27 cellular contexts compared by ENCODE assay signal in genomic region chr14:85575617-85575898, GRCh38. TPM values are rescaled to one million over a fixed set of nuclear protein-coding genes. Genes with fewer than 3 reads are reported as not detected.
DNase-seq lines count a peak whose midpoint lies in the region; ATAC-seq, FAIRE-seq and TF ChIP-seq lines count a peak whose summit lies in the region.
"Had no signal": no experiment of that assay in that cellular context is flagged by ENCODE, and none has a peak within 500 bp of the region (broad histone marks: within the 10 kb centered on the region; RNA-seq: fewer than 3 reads in every experiment).

No MANE protein-coding gene starts in this region.

- no peak overlapping the region for H2BK5ac ChIP-seq in H1 (ENCODE audit: low read depth, low read length)

- no peak overlapping the region for H3K4me3 Mint-ChIP-seq in neural progenitor cell
- no peak overlapping the region for H3K4me3 Mint-ChIP-seq in CD4-positive, alpha-beta memory T cell
- H3K4me3 Mint-ChIP-seq: activated naive CD4-positive, alpha-beta T cell treated with anti-CD3 and anti-CD28 coated beads, Interleukin-2, amount 10 ng/mL, durations not matched to agents 7 days and 5 days; T-cell had no signal

- no peak overlapping the region for H2BK120ac ChIP-seq in H1 (replicated peaks; ENCODE audit: low read depth, low read length)

- no peak overlapping the region for H3K18ac ChIP-seq in H1 (ENCODE audit: extremely low read depth, low read length)

- H4K8ac ChIP-seq in H1 (ENCODE audit: extremely low read depth, insufficient read depth, low read length), result no peak overlapping the region

- H3K56ac ChIP-seq in H1 (replicated peaks; ENCODE audit: insufficient read length, low read depth, low read length), result no peak overlapping the region

- intact Hi-C loops in CD4-positive, alpha-beta memory T cell (cut with micrococcal nuclease), result no loop called here

- peaks cover 7% of the 10 kb centered on the region for H3F3A ChIP-seq in neural progenitor cell (ENCODE audit: low read depth)

- no peak overlapping the region for H4K91ac ChIP-seq in H1 (replicated peaks; ENCODE audit: insufficient read length, low read length)

- no peak for FAIRE-seq in H1 (lab: Jason Lieb, UNC)
- FAIRE-seq: D721Med, kidney had no signal

- H3K36me3 Mint-ChIP-seq in neural progenitor cell, result no peaks in the 10 kb centered on the region
- H3K36me3 Mint-ChIP-seq in CD4-positive, alpha-beta memory T cell, result no peaks in the 10 kb centered on the region
- H3K36me3 Mint-ChIP-seq: activated naive CD4-positive, alpha-beta T cell treated with anti-CD3 and anti-CD28 coated beads, Interleukin-2, amount 10 ng/mL, durations not matched to agents 7 days and 5 days; T-cell had no signal

- peaks cover 26% of the 10 kb centered on the region for H3K4me1 Mint-ChIP-seq in neural progenitor cell
- no peaks in the 10 kb centered on the region for H3K4me1 Mint-ChIP-seq in CD4-positive, alpha-beta memory T cell
- H3K4me1 Mint-ChIP-seq: activated naive CD4-positive, alpha-beta T cell treated with anti-CD3 and anti-CD28 coated beads, Interleukin-2, amount 10 ng/mL, durations not matched to agents 7 days and 5 days; T-cell had no signal

- TF ChIP-seq EP300 in H1 (IDR thresholded peaks at IDR 0.05; ENCODE audit: borderline replicate concordance in 1 of 2, low read depth in 2 of 2, low read length in 2 of 2), result no peak

- H3K23ac ChIP-seq in H1 (ENCODE audit: insufficient read length), result no peak overlapping the region

- H2AK5ac ChIP-seq in H1 (ENCODE audit: low read depth, low read length), result no peak overlapping the region

- H3K9me3 ChIP-seq in BLaER1 (no peaks in the 10 kb centered on the region), HUES6 (ENCODE audit: control insufficient read depth, insufficient read depth, low read depth, low read length) (no peaks in the 10 kb centered on the region), H1 (ENCODE audit: insufficient read depth in 2 of 2, low read depth in 1 of 2, low read length in 1 of 2) (no peaks in the 10 kb centered on the region), neural progenitor cell (ENCODE audit: low read depth) (no peaks in the 10 kb centered on the region)
- H3K9me3 ChIP-seq in CD4-positive, alpha-beta memory T cell (ENCODE audit: control insufficient read depth in 1 of 2, low read length in 2 of 2), result no peaks in the 10 kb centered on the region
- H3K9me3 ChIP-seq: lower lobe of right lung, transverse colon had no signal

- no peak overlapping the region; the same call in 1 of the 2 replicates for H2BK12ac ChIP-seq in H1 (ENCODE audit: low read depth, low read length)

- peak overlapping the region; percentile 45; the same call in 1 of the 2 replicates for H3K4me2 ChIP-seq in BLaER1
- H3K4me2 ChIP-seq in H1 (ENCODE audit: insufficient read depth in 1 of 2, low read depth in 2 of 2, low read length in 2 of 2), result no peak overlapping the region
- H3K4me2 ChIP-seq in neural progenitor cell, result peak overlapping the region; percentile 33

- H4K20me1 ChIP-seq in BLaER1 (no peaks in the 10 kb centered on the region), H1 (replicated peaks in 1 of 2; ENCODE audit: control insufficient read depth in 1 of 2, insufficient read depth in 2 of 2, low read length in 2 of 2) (no peaks in the 10 kb centered on the region), neural progenitor cell (ENCODE audit: low read depth) (no peaks in the 10 kb centered on the region)

- no peak overlapping the region for H3K4ac ChIP-seq in H1 (replicated peaks; ENCODE audit: insufficient read length, low read depth, low read length)

- H3K9ac ChIP-seq in BLaER1 (no peak overlapping the region), HUES6 (ENCODE audit: low read length) (peak overlapping the region; percentile 61), H1 (replicated peaks in 1 of 4; ENCODE audit: extremely low read depth in 1 of 4, low read depth in 3 of 4, low read length in 3 of 4) (no peak overlapping the region), neural progenitor cell (no peak overlapping the region)

- H2BK15ac ChIP-seq in H1 (ENCODE audit: low read length), result no peak overlapping the region

- no peak for TF ChIP-seq RAD21 in H1 (IDR thresholded peaks at IDR 0.05 in 1 of 2, conservative IDR thresholded peaks at IDR 0.05 in 1 of 2; ENCODE audit: low read depth in 2 of 2, low read length in 2 of 2)

- no peaks in the 10 kb centered on the region for H3K27me3 Mint-ChIP-seq in neural progenitor cell (ENCODE audit: insufficient read depth, low read depth)
- no peaks in the 10 kb centered on the region for H3K27me3 Mint-ChIP-seq in CD4-positive, alpha-beta memory T cell
- H3K27me3 Mint-ChIP-seq: activated naive CD4-positive, alpha-beta T cell treated with anti-CD3 and anti-CD28 coated beads, Interleukin-2, amount 10 ng/mL, durations not matched to agents 7 days and 5 days; T-cell had no signal

- H3K27ac ChIP-seq in BLaER1 (no peak overlapping the region), HUES6 (ENCODE audit: low read depth, low read length) (peak overlapping the region; percentile 70; the same call in 1 of the 2 replicates), H1 (ENCODE audit: low read depth, low read length) (no peak overlapping the region), neural progenitor cell (no peak overlapping the region)
- H3K27ac ChIP-seq in CD4-positive, alpha-beta memory T cell (ENCODE audit: low read depth, low read length), result no peak overlapping the region
- H3K27ac ChIP-seq: C4-2B, foreskin keratinocyte, lower lobe of right lung, transverse colon had no signal

- H2AFZ ChIP-seq in H1 (ENCODE audit: low read length) (peak overlapping the region; percentile 91), neural progenitor cell (replicated peaks) (no peak overlapping the region)

- WGBS in H1 (ENCODE audit: extremely low coverage in 1 of 2, insufficient coverage in 1 of 2, insufficient read length in 1 of 2, insufficient replicate concordance in 2 of 2, low coverage in 1 of 2, low lambda C conversion rate in 2 of 2, missing lambda C conversion rate in 1 of 2), 2 experiments, result 62% methylated on average over 1 of the region's 1 CpG; no CpG with 5 or more reads in 1 of the 2 experiments

- no peak for TF ChIP-seq CTCF in H1 (IDR thresholded peaks at IDR 0.05; ENCODE audit: control extremely low read depth in 1 of 3, insufficient read depth in 1 of 3, low read depth in 1 of 3, low read length in 3 of 3)
- no peak for TF ChIP-seq CTCF in neural progenitor cell (IDR thresholded peaks at IDR 0.05)

- ATAC-seq in GM21737 (IDR thresholded peaks at IDR 0.05; ENCODE audit: unreplicated experiment), result no peak
- ATAC-seq: foreskin keratinocyte, lower lobe of right lung, Right ventricle myocardium inferior, T-cell had no signal

- H3K4me3 ChIP-seq in BLaER1 (no peak overlapping the region), HUES6 (ENCODE audit: low read depth, low read length) (peak overlapping the region; percentile 27), H1 (ENCODE audit: extremely low read depth in 1 of 4, insufficient read depth in 2 of 4, low read depth in 3 of 4, low read length in 4 of 4) (no peak overlapping the region), neural progenitor cell (no peak overlapping the region)
- H3K4me3 ChIP-seq in CD4-positive, alpha-beta memory T cell (ENCODE audit: low read length in 2 of 2), result no peak overlapping the region
- H3K4me3 ChIP-seq: lower lobe of right lung, transverse colon had no signal

- H3K23me2 ChIP-seq in H1 (ENCODE audit: low read depth, low read length), result no peaks in the 10 kb centered on the region; the same call in 1 of the 2 replicates

- CTCF ChIA-PET in H1 (lab: Charles Lee; ENCODE audit: partially characterized antibody), result interaction anchor here (0.8 to 1.3 kb wide), 3 partner anchors 22 to 42 kb away, joined by 3 read pairs; no protein-coding TSS in a partner anchor
- CTCF ChIA-PET in CD4-positive, alpha-beta memory T cell (lab: Charles Lee; ENCODE audit: partially characterized antibody), result interaction anchor here (1.2 kb wide), 1 partner anchor 12 kb away, joined by 3 read pairs; no protein-coding TSS in a partner anchor

- H3K27me3 ChIP-seq in BLaER1 (no peaks in the 10 kb centered on the region), HUES6 (ENCODE audit: control insufficient read depth, insufficient read depth, low read length) (no peaks in the 10 kb centered on the region), H1 (replicated peaks in 1 of 4; ENCODE audit: control insufficient read depth in 3 of 4, extremely low read depth in 1 of 4, insufficient read depth in 3 of 4, low read length in 3 of 4) (peaks cover 0 to 2% (median 0%) of the 10 kb centered on the region in 4 experiments; a peak in 1 of 7 replicates), neural progenitor cell (no peaks in the 10 kb centered on the region)
- H3K27me3 ChIP-seq in CD4-positive, alpha-beta memory T cell (ENCODE audit: insufficient read depth, low read length), result no peaks in the 10 kb centered on the region
- H3K27me3 ChIP-seq: foreskin keratinocyte, transverse colon had no signal

- H3K79me2 ChIP-seq in H1 (ENCODE audit: control insufficient read depth in 1 of 2, insufficient read depth in 2 of 2, low read length in 2 of 2) (no peaks in the 10 kb centered on the region), neural progenitor cell (ENCODE audit: low read depth) (no peaks in the 10 kb centered on the region)

- H3K36me3 ChIP-seq in BLaER1 (no peaks in the 10 kb centered on the region), HUES6 (ENCODE audit: control insufficient read depth, insufficient read depth, low read length) (no peaks in the 10 kb centered on the region), H1 (ENCODE audit: control insufficient read depth in 2 of 4, insufficient read depth in 4 of 4, low read length in 3 of 4) (no peaks in the 10 kb centered on the region), neural progenitor cell (no peaks in the 10 kb centered on the region)
- no peaks in the 10 kb centered on the region for H3K36me3 ChIP-seq in CD4-positive, alpha-beta memory T cell (ENCODE audit: insufficient read depth, low read length)
- H3K36me3 ChIP-seq: lower lobe of right lung, transverse colon had no signal

- no peak overlapping the region for H3K27ac Mint-ChIP-seq in neural progenitor cell
- H3K27ac Mint-ChIP-seq in CD4-positive, alpha-beta memory T cell, result no peak overlapping the region
- H3K27ac Mint-ChIP-seq: activated naive CD4-positive, alpha-beta T cell treated with anti-CD3 and anti-CD28 coated beads, Interleukin-2, amount 10 ng/mL, durations not matched to agents 7 days and 5 days; T-cell had no signal

- no peaks in the 10 kb centered on the region for H3K79me1 ChIP-seq in H1 (ENCODE audit: low read depth, low read length)

- no peak for TF ChIP-seq POLR2A in H1 (IDR thresholded peaks at IDR 0.05; ENCODE audit: control extremely low read depth in 1 of 2, low read depth in 2 of 2, low read length in 2 of 2)

- peaks cover 43% of the 10 kb centered on the region for H3K4me1 ChIP-seq in BLaER1
- H3K4me1 ChIP-seq in HUES6 (ENCODE audit: control insufficient read depth, insufficient read depth, low read length), result peaks cover 70% of the 10 kb centered on the region
- peaks cover 3 to 17% (median 10%) of the 10 kb centered on the region in 4 experiments; a peak in 4 of 7 replicates for H3K4me1 ChIP-seq in H1 (replicated peaks in 1 of 4; ENCODE audit: control insufficient read depth in 3 of 4, insufficient read depth in 4 of 4, low read length in 3 of 4)
- H3K4me1 ChIP-seq in neural progenitor cell, result peaks cover 28% of the 10 kb centered on the region
- no peaks in the 10 kb centered on the region for H3K4me1 ChIP-seq in CD4-positive, alpha-beta memory T cell (ENCODE audit: insufficient read depth, low read length)
- H3K4me1 ChIP-seq: lower lobe of right lung, transverse colon had no signal

- POLR2A ChIA-PET in H1 (lab: Charles Lee; ENCODE audit: partially characterized antibody), result no interaction called here
- POLR2A ChIA-PET in CD4-positive, alpha-beta memory T cell (lab: Charles Lee; ENCODE audit: partially characterized antibody), result no interaction called here

- no peak overlapping the region for H3K14ac ChIP-seq in H1 (ENCODE audit: insufficient read length)

- H4K5ac ChIP-seq in H1 (ENCODE audit: insufficient read length, low read depth, low read length), result no peak overlapping the region

- H2BK20ac ChIP-seq in H1 (ENCODE audit: low read length), result 0 out of 2 replicates have a peak overlapping the region, but pooled peaks have one; percentile 63

- DNase-seq in H1 (ENCODE audit: low read depth in 1 of 2, low spot score in 2 of 2) (no peak), neural progenitor cell (ENCODE audit: low spot score) (peak; percentile 30), T1000 (lab: John Stamatoyannopoulos, UW) (no peak)
- no peak for DNase-seq in activated CD4-positive, alpha-beta T cell treated with anti-CD3 and anti-CD28 coated beads, Interleukin-2, amount 50 U/mL, for 48 hours
- no peak for DNase-seq in CD4-positive, alpha-beta memory T cell
- DNase-seq: ACHN; activated CD4-positive, alpha-beta T cell treated with anti-CD3 and anti-CD28 coated beads for 4 hours; activated naive CD4-positive, alpha-beta T cell treated with anti-CD3 and anti-CD28 coated beads, Interleukin-2, amount 10 ng/mL, durations not matched to agents 7 days and 5 days; activated T-cell treated with anti-CD3 and anti-CD28 coated beads, Interleukin-2, amount 50 U/mL, for 48 hours; EL; erythroblast; foreskin keratinocyte; kidney; lower lobe of right lung; NCI-H1694 treated with DMSO at 0.1 percent for 48 hours; NCI-H2227 treated with DMSO at 0.1 percent for 48 hours; NCI-H748 treated with DMSO at 0.1 percent for 48 hours; nucleus accumbens; OCI-M1; T-cell; transverse colon had no signal

- no peaks in the 10 kb centered on the region for H3K9me3 Mint-ChIP-seq in neural progenitor cell
- H3K9me3 Mint-ChIP-seq in CD4-positive, alpha-beta memory T cell, result peaks cover 0 to 5% (median 0%) of the 10 kb centered on the region in 8 donors
- H3K9me3 Mint-ChIP-seq: T-cell had no signal

RNA-seq across cellular contexts. Expression of gene FLRT2, which starts 45.6 kb away (rescaled TPM):
- total RNA-seq in H1 (2021; fragmentation: NEBNext Ultra II Directional; extraction: Animal tissue kit (Norgen Biotek cat#: 25700)), result 6.7 and 6.9 TPM in 2 replicates
- polyA plus RNA-seq in H1 (2011; rRNA removed), result 2.4 and 2.6 TPM in 2 replicates
- polyA plus RNA-seq in H1 (2011; cell fraction: cytosol; rRNA removed), result 2.7 TPM
- polyA plus RNA-seq in H1 (2011; cell fraction: nucleus; rRNA removed), result 4.6 TPM
- polyA plus RNA-seq in H1 (2012, experiment 1 of 2), result 2.6 to 6.2 TPM (median 4.1 TPM) in 4 replicates
- polyA plus RNA-seq in H1 (2012, experiment 2 of 2), result 0.37 TPM
- polyA plus RNA-seq in H1 (2013, experiment 1 of 2), result 2.9 TPM
- 2.7 TPM for polyA plus RNA-seq in H1 (2013, experiment 2 of 2)
- polyA minus RNA-seq in H1 (2011; rRNA and poly(A)+ RNA removed), result 10.1 and 14.3 TPM in 2 replicates
- polyA minus RNA-seq in H1 (2011; cell fraction: cytosol; rRNA and poly(A)+ RNA removed), result 4.2 TPM
- polyA minus RNA-seq in H1 (2011; cell fraction: nucleus; rRNA and poly(A)+ RNA removed), result 14.5 TPM
- 8.5 and 8.7 TPM in 2 replicates for total RNA-seq in neural progenitor cell (ENCODE audit: low replicate concordance)
- under 1 TPM in 1 of 2 experiments, not detected in 1; 0.03 TPM for total RNA-seq in CD4-positive, alpha-beta memory T cell
- not detected for polyA plus RNA-seq in CD4-positive, alpha-beta memory T cell

Comparison
In these comparisons a context has a peak if more than half of its experiments do, and no peak if none do; other contexts are left out.
1. H3K4me2 ChIP-seq: peak in BLaER1 (single experiment) and neural progenitor cell (single experiment); none in H1 (0 of 2).